1 cellular context compared by ENCODE assay signal in the genomic region with DNA sequence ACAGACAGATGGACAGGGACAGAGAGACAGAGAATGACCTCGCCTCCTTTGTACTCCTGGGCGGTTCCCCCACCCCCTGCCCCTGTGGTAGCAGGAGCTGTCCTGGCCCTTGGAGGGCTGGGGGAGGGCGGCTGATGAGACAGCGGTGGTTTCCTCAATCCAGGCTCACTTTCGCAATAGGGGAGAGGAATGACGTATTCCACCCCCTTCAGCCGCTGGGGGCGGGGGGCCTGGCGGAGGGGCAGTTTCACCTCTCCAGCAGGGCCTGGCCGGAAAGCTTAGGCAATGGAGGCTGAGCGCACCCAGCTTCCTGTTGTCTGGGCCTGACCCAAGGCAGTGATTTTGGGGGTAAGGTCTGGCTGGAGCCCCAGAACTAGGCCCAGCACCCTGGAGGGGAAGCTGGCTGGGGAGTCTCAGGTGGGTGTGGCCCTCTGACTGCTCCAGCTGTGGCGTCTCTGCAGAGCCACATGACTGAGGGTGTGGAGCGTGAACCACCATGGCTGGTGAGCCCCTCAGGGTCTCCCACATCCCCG.
TF ChIP-seq lines count a peak whose summit lies in the region.

No MANE protein-coding gene starts in this region.

TF ChIP-seq in HepG2, 621 proteins besides CTCF, POLR2A, EP300 and RAD21 (continued from another document and continues in another):
- TF ChIP-seq, protein P1, sequence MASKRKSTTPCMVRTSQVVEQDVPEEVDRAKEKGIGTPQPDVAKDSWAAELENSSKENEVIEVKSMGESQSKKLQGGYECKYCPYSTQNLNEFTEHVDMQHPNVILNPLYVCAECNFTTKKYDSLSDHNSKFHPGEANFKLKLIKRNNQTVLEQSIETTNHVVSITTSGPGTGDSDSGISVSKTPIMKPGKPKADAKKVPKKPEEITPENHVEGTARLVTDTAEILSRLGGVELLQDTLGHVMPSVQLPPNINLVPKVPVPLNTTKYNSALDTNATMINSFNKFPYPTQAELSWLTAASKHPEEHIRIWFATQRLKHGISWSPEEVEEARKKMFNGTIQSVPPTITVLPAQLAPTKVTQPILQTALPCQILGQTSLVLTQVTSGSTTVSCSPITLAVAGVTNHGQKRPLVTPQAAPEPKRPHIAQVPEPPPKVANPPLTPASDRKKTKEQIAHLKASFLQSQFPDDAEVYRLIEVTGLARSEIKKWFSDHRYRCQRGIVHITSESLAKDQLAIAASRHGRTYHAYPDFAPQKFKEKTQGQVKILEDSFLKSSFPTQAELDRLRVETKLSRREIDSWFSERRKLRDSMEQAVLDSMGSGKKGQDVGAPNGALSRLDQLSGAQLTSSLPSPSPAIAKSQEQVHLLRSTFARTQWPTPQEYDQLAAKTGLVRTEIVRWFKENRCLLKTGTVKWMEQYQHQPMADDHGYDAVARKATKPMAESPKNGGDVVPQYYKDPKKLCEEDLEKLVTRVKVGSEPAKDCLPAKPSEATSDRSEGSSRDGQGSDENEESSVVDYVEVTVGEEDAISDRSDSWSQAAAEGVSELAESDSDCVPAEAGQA (IDR thresholded peaks at IDR 0.05; ENCODE audit: low read depth) = no peak
- TF ChIP-seq, protein P1 (CRISPR knock-in tag; IDR thresholded peaks at IDR 0.05; ENCODE audit: borderline replicate concordance) = no peak
- no peak for TF ChIP-seq CBFB (CRISPR knock-in tag; IDR thresholded peaks at IDR 0.05)
- TF ChIP-seq MLLT10 (CRISPR knock-in tag; IDR thresholded peaks at IDR 0.05) = no peak
- 0 out of 2 replicates have a peak, but pooled peaks have one; percentile 26 for TF ChIP-seq MTF2 (CRISPR knock-in tag; IDR thresholded peaks at IDR 0.05; ENCODE audit: borderline replicate concordance)
- TF ChIP-seq, protein P2, sequence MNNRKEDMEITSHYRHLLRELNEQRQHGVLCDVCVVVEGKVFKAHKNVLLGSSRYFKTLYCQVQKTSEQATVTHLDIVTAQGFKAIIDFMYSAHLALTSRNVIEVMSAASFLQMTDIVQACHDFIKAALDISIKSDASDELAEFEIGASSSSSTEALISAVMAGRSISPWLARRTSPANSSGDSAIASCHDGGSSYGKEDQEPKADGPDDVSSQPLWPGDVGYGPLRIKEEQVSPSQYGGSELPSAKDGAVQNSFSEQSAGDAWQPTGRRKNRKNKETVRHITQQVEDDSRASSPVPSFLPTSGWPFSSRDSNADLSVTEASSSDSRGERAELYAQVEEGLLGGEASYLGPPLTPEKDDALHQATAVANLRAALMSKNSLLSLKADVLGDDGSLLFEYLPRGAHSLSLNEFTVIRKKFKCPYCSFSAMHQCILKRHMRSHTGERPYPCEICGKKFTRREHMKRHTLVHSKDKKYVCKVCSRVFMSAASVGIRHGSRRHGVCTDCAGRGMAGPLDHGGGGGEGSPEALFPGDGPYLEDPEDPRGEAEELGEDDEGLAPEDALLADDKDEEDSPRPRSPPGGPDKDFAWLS (CRISPR knock-in tag; IDR thresholded peaks at IDR 0.05; ENCODE audit: borderline replicate concordance) = no peak
- TF ChIP-seq, protein P3, sequence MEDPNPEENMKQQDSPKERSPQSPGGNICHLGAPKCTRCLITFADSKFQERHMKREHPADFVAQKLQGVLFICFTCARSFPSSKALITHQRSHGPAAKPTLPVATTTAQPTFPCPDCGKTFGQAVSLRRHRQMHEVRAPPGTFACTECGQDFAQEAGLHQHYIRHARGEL (CRISPR knock-in tag; IDR thresholded peaks at IDR 0.05) = no peak
- TF ChIP-seq ZBTB20 (CRISPR knock-in tag; IDR thresholded peaks at IDR 0.05; ENCODE audit: borderline replicate concordance, low read depth) = no peak
- no peak for TF ChIP-seq MBNL3 (CRISPR knock-in tag; conservative IDR thresholded peaks at IDR 0.05)
- no peak for TF ChIP-seq PAWR (CRISPR knock-in tag; IDR thresholded peaks at IDR 0.05; ENCODE audit: borderline replicate concordance)
- TF ChIP-seq GABPB1 (CRISPR knock-in tag; IDR thresholded peaks at IDR 0.05) = peak; percentile 44; the same call in 1 of the 2 replicates
- TF ChIP-seq ZNF550 (CRISPR knock-in tag; IDR thresholded peaks at IDR 0.05; ENCODE audit: borderline replicate concordance) = no peak
- no peak for TF ChIP-seq ONECUT2 (CRISPR knock-in tag; IDR thresholded peaks at IDR 0.05)
- TF ChIP-seq, protein P4, sequence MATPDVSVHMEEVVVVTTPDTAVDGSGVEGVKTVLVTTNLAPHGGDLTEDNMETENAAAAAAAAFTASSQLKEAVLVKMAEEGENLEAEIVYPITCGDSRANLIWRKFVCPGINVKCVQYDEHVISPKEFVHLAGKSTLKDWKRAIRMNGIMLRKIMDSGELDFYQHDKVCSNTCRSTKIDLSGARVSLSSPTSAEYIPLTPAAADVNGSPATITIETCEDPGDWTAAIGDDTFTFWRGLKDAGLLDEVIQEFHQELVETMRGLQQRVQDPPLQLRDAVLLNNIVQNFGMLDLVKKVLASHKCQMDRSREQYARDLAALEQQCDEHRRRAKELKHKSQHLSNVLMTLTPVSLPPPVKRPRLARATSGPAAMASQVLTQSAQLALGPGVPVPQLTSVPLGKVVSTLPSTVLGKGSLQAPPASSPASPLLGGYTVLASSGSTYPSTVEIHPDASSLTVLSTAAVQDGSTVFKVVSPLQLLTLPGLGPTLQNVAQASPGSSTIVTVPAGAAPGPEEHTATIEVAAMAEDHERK (CRISPR knock-in tag; IDR thresholded peaks at IDR 0.05; ENCODE audit: low read depth) = no peak
- TF ChIP-seq ZNF343 (CRISPR knock-in tag; IDR thresholded peaks at IDR 0.05) = no peak
- TF ChIP-seq SP4 (CRISPR knock-in tag; IDR thresholded peaks at IDR 0.05) = 0 out of 2 replicates have a peak, but pooled peaks have one; percentile 25
- no peak for TF ChIP-seq MYC (CRISPR knock-in tag; IDR thresholded peaks at IDR 0.05; ENCODE audit: borderline replicate concordance)
- no peak for TF ChIP-seq IKZF1 (IDR thresholded peaks at IDR 0.05)
- TF ChIP-seq ISL2 (CRISPR knock-in tag; IDR thresholded peaks at IDR 0.05) = no peak
- 0 out of 2 replicates have a peak, but pooled peaks have one; percentile 30 for TF ChIP-seq KLF11 (CRISPR knock-in tag; IDR thresholded peaks at IDR 0.05)
- no peak for TF ChIP-seq BRCA1 (CRISPR knock-in tag; IDR thresholded peaks at IDR 0.05)
- no peak for TF ChIP-seq ZNF878 (CRISPR knock-in tag; IDR thresholded peaks at IDR 0.05)
- no peak for TF ChIP-seq ZNF253 (CRISPR knock-in tag; IDR thresholded peaks at IDR 0.05; ENCODE audit: borderline replicate concordance)
- no peak for TF ChIP-seq PHF20 (CRISPR knock-in tag; IDR thresholded peaks at IDR 0.05)
- TF ChIP-seq, protein P5, sequence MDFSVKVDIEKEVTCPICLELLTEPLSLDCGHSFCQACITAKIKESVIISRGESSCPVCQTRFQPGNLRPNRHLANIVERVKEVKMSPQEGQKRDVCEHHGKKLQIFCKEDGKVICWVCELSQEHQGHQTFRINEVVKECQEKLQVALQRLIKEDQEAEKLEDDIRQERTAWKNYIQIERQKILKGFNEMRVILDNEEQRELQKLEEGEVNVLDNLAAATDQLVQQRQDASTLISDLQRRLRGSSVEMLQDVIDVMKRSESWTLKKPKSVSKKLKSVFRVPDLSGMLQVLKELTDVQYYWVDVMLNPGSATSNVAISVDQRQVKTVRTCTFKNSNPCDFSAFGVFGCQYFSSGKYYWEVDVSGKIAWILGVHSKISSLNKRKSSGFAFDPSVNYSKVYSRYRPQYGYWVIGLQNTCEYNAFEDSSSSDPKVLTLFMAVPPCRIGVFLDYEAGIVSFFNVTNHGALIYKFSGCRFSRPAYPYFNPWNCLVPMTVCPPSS (IDR thresholded peaks at IDR 0.05) = no peak
- TF ChIP-seq ZNF431 (CRISPR knock-in tag; IDR thresholded peaks at IDR 0.05; ENCODE audit: borderline replicate concordance, low read depth) = no peak
- TF ChIP-seq HNRNPK (IDR thresholded peaks at IDR 0.05; ENCODE audit: low read depth, low read length, poor library complexity, severe bottlenecking) = no peak
- no peak for TF ChIP-seq LCORL (IDR thresholded peaks at IDR 0.05)
- TF ChIP-seq LCORL (CRISPR knock-in tag; IDR thresholded peaks at IDR 0.05) = peak; percentile 91
- TF ChIP-seq SMAD3 (CRISPR knock-in tag; IDR thresholded peaks at IDR 0.05) = no peak
- TF ChIP-seq RXRA (CRISPR knock-in tag; IDR thresholded peaks at IDR 0.05) = 0 out of 2 replicates have a peak, but pooled peaks have one; percentile 46
- no peak for TF ChIP-seq ZNF570 (CRISPR knock-in tag; IDR thresholded peaks at IDR 0.05; ENCODE audit: borderline replicate concordance)
- TF ChIP-seq FOXO1 (CRISPR knock-in tag; IDR thresholded peaks at IDR 0.05) = no peak
- TF ChIP-seq RFX3 (CRISPR knock-in tag; IDR thresholded peaks at IDR 0.05) = no peak
- TF ChIP-seq, protein P6, sequence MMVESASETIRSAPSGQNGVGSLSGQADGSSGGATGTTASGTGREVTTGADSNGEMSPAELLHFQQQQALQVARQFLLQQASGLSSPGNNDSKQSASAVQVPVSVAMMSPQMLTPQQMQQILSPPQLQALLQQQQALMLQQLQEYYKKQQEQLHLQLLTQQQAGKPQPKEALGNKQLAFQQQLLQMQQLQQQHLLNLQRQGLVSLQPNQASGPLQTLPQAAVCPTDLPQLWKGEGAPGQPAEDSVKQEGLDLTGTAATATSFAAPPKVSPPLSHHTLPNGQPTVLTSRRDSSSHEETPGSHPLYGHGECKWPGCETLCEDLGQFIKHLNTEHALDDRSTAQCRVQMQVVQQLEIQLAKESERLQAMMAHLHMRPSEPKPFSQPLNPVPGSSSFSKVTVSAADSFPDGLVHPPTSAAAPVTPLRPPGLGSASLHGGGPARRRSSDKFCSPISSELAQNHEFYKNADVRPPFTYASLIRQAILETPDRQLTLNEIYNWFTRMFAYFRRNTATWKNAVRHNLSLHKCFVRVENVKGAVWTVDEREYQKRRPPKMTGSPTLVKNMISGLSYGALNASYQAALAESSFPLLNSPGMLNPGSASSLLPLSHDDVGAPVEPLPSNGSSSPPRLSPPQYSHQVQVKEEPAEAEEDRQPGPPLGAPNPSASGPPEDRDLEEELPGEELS (CRISPR knock-in tag; IDR thresholded peaks at IDR 0.05) = no peak
- peak; percentile 45; the same call in 1 of the 2 replicates for TF ChIP-seq SAP130 (CRISPR knock-in tag; IDR thresholded peaks at IDR 0.05; ENCODE audit: low read depth)
- TF ChIP-seq REL (CRISPR knock-in tag; conservative IDR thresholded peaks at IDR 0.05) = no peak
- TF ChIP-seq, protein P7, sequence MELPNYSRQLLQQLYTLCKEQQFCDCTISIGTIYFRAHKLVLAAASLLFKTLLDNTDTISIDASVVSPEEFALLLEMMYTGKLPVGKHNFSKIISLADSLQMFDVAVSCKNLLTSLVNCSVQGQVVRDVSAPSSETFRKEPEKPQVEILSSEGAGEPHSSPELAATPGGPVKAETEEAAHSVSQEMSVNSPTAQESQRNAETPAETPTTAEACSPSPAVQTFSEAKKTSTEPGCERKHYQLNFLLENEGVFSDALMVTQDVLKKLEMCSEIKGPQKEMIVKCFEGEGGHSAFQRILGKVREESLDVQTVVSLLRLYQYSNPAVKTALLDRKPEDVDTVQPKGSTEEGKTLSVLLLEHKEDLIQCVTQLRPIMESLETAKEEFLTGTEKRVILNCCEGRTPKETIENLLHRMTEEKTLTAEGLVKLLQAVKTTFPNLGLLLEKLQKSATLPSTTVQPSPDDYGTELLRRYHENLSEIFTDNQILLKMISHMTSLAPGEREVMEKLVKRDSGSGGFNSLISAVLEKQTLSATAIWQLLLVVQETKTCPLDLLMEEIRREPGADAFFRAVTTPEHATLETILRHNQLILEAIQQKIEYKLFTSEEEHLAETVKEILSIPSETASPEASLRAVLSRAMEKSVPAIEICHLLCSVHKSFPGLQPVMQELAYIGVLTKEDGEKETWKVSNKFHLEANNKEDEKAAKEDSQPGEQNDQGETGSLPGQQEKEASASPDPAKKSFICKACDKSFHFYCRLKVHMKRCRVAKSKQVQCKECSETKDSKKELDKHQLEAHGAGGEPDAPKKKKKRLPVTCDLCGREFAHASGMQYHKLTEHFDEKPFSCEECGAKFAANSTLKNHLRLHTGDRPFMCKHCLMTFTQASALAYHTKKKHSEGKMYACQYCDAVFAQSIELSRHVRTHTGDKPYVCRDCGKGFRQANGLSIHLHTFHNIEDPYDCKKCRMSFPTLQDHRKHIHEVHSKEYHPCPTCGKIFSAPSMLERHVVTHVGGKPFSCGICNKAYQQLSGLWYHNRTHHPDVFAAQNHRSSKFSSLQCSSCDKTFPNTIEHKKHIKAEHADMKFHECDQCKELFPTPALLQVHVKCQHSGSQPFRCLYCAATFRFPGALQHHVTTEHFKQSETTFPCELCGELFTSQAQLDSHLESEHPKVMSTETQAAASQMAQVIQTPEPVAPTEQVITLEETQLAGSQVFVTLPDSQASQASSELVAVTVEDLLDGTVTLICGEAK (IDR thresholded peaks at IDR 0.05) = no peak
- TF ChIP-seq, protein P7 (CRISPR knock-in tag; IDR thresholded peaks at IDR 0.05) = no peak
